Comparison of ENCODE assay signal across 2 cellular contexts in the genomic region with DNA sequence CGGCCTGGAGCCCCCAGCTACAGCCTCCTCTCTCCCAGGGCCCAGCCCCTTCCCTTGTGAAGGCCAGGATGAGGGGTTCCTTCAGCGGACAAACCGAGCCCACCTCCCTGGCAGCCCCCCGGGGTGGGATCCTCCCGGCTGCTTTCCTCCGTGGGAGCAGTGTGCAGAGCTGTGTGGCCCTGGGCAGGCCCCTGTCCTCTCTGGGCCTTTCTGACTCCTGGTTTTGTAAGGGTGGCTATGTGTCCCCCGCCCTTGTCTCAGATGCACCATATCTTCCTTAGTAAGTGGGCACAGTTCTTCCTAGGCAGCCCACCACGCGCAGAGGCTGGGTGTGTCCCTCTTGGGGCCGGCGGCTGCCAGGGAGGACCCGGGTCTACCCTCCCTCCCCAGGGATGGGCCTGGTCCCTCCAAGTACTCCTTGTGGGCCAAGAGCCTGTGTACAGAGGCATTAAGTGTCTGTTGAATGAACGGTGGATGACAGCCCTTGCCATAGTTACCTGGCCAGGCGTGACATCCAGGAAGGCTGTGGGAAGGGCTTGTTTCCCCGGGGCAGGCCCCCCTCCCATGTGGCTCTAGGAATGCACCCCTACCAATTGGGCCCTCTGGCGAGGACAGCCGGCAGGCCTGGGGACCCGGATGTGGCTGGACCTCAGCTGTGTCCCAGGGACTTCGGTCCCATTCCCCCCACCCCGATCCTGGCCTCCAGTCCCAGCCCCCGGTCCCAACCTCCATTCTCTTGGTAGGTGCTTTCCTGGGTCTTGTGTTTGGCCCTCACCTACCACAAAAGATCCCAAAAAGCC.
TF ChIP-seq lines count a peak whose summit lies in the region.

No MANE protein-coding gene starts in this region.

TF ChIP-seq in HepG2, 621 proteins besides CTCF, POLR2A, EP300 and RAD21 (continues in another document):
- TF ChIP-seq SMYD3 (CRISPR knock-in tag; IDR thresholded peaks at IDR 0.05) (0 out of 2 replicates have a peak, but pooled peaks have one; percentile 27), ZNF749 (CRISPR knock-in tag; IDR thresholded peaks at IDR 0.05; ENCODE audit: borderline replicate concordance) (no peak), MAFG (CRISPR knock-in tag; IDR thresholded peaks at IDR 0.05) (no peak), HNF4A (CRISPR knock-in tag; IDR thresholded peaks at IDR 0.05) (no peak), GRHL1 (CRISPR knock-in tag; conservative IDR thresholded peaks at IDR 0.05) (no peak), REPIN1 (CRISPR knock-in tag; IDR thresholded peaks at IDR 0.05; ENCODE audit: borderline replicate concordance, low read depth) (peak; percentile 4; the same call in 1 of the 2 replicates), YEATS2 (CRISPR knock-in tag; IDR thresholded peaks at IDR 0.05; ENCODE audit: borderline replicate concordance) (no peak), HNRNPH1 (optimal IDR thresholded peaks at IDR 0.05; ENCODE audit: low read depth, low read length) (no peak), ZNF703 (CRISPR knock-in tag; IDR thresholded peaks at IDR 0.05; ENCODE audit: borderline replicate concordance) (peak; percentile 15; the same call in 1 of the 2 replicates), TERF1 (CRISPR knock-in tag; IDR thresholded peaks at IDR 0.05) (no peak), ZFP36 (IDR thresholded peaks at IDR 0.05; ENCODE audit: borderline replicate concordance, low read depth, low read length, partially characterized antibody) (no peak), HCFC1 (IDR thresholded peaks at IDR 0.05; ENCODE audit: low read depth, low read length) (no peak), NBN (conservative IDR thresholded peaks at IDR 0.05) (no peak), ZNF503 (CRISPR knock-in tag; IDR thresholded peaks at IDR 0.05) (no peak), SOX6 (IDR thresholded peaks at IDR 0.05) (no peak), SOX6 (CRISPR knock-in tag; IDR thresholded peaks at IDR 0.05) (0 out of 2 replicates have a peak, but pooled peaks have one; percentile 0), IRX3 (CRISPR knock-in tag; IDR thresholded peaks at IDR 0.05; ENCODE audit: borderline replicate concordance, low read depth) (0 out of 2 replicates have a peak, but pooled peaks have one; percentile 72), ZNF772 (CRISPR knock-in tag; IDR thresholded peaks at IDR 0.05) (no peak), HES4 (CRISPR knock-in tag; IDR thresholded peaks at IDR 0.05; ENCODE audit: borderline replicate concordance) (0 out of 2 replicates have a peak, but pooled peaks have one; percentile 3), MTF2 (CRISPR knock-in tag; IDR thresholded peaks at IDR 0.05; ENCODE audit: borderline replicate concordance) (no peak), GPBP1L1 (CRISPR knock-in tag; IDR thresholded peaks at IDR 0.05) (no peak), SRY (CRISPR knock-in tag; IDR thresholded peaks at IDR 0.05) (no peak)
- TF ChIP-seq, protein P1, sequence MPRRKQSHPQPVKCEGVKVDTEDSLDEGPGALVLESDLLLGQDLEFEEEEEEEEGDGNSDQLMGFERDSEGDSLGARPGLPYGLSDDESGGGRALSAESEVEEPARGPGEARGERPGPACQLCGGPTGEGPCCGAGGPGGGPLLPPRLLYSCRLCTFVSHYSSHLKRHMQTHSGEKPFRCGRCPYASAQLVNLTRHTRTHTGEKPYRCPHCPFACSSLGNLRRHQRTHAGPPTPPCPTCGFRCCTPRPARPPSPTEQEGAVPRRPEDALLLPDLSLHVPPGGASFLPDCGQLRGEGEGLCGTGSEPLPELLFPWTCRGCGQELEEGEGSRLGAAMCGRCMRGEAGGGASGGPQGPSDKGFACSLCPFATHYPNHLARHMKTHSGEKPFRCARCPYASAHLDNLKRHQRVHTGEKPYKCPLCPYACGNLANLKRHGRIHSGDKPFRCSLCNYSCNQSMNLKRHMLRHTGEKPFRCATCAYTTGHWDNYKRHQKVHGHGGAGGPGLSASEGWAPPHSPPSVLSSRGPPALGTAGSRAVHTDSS (CRISPR knock-in tag; conservative IDR thresholded peaks at IDR 0.05) = no peak

TF ChIP-seq in GM23338, 12 proteins besides CTCF, POLR2A, EP300 and RAD21:
- TF ChIP-seq, protein P2, sequence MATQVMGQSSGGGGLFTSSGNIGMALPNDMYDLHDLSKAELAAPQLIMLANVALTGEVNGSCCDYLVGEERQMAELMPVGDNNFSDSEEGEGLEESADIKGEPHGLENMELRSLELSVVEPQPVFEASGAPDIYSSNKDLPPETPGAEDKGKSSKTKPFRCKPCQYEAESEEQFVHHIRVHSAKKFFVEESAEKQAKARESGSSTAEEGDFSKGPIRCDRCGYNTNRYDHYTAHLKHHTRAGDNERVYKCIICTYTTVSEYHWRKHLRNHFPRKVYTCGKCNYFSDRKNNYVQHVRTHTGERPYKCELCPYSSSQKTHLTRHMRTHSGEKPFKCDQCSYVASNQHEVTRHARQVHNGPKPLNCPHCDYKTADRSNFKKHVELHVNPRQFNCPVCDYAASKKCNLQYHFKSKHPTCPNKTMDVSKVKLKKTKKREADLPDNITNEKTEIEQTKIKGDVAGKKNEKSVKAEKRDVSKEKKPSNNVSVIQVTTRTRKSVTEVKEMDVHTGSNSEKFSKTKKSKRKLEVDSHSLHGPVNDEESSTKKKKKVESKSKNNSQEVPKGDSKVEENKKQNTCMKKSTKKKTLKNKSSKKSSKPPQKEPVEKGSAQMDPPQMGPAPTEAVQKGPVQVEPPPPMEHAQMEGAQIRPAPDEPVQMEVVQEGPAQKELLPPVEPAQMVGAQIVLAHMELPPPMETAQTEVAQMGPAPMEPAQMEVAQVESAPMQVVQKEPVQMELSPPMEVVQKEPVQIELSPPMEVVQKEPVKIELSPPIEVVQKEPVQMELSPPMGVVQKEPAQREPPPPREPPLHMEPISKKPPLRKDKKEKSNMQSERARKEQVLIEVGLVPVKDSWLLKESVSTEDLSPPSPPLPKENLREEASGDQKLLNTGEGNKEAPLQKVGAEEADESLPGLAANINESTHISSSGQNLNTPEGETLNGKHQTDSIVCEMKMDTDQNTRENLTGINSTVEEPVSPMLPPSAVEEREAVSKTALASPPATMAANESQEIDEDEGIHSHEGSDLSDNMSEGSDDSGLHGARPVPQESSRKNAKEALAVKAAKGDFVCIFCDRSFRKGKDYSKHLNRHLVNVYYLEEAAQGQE (IDR thresholded peaks at IDR 0.05; ENCODE audit: unreplicated experiment) = no peak
- TF ChIP-seq ZNF331 (CRISPR knock-in tag; IDR thresholded peaks at IDR 0.05; ENCODE audit: low read depth) (no peak), EZH2phosphoT487 (IDR thresholded peaks at IDR 0.05; ENCODE audit: unreplicated experiment) (no peak), ZNF114 (CRISPR knock-in tag; IDR thresholded peaks at IDR 0.05) (no peak), POLR2AphosphoS5 (IDR thresholded peaks at IDR 0.05; ENCODE audit: low read depth) (no peak), CREB1 (CRISPR knock-in tag; IDR thresholded peaks at IDR 0.05; ENCODE audit: low read depth) (no peak), STAT1 (IDR thresholded peaks at IDR 0.05; ENCODE audit: unreplicated experiment) (no peak), NANOG (IDR thresholded peaks at IDR 0.05; ENCODE audit: borderline replicate concordance) (no peak), JUNB (IDR thresholded peaks at IDR 0.05; ENCODE audit: unreplicated experiment) (no peak), EZH2 (IDR thresholded peaks at IDR 0.05; ENCODE audit: low read depth, unreplicated experiment) (no peak), ZNF462 (CRISPR knock-in tag; IDR thresholded peaks at IDR 0.05) (no peak)
- TF ChIP-seq, protein P3, sequence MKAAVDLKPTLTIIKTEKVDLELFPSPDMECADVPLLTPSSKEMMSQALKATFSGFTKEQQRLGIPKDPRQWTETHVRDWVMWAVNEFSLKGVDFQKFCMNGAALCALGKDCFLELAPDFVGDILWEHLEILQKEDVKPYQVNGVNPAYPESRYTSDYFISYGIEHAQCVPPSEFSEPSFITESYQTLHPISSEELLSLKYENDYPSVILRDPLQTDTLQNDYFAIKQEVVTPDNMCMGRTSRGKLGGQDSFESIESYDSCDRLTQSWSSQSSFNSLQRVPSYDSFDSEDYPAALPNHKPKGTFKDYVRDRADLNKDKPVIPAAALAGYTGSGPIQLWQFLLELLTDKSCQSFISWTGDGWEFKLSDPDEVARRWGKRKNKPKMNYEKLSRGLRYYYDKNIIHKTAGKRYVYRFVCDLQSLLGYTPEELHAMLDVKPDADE (IDR thresholded peaks at IDR 0.05) = no peak
